Comparison of ENCODE assay signal across 8 cellular contexts in genomic region chr1:50959303-50959912, GRCh38. TPM values are rescaled to one million over a fixed set of nuclear protein-coding genes. Genes with fewer than 3 reads are reported as not detected.
A peak's percentile ranks its signal among the peaks of the same experiment; 100 is the strongest.
DNase-seq lines count a peak whose midpoint lies in the region; ATAC-seq and TF ChIP-seq lines count a peak whose summit lies in the region.

No MANE protein-coding gene starts in this region.

- H3K27ac ChIP-seq in cingulate gyrus (ENCODE audit: low read depth, low read length) (peak overlapping the region; percentile 29), upper lobe of right lung (peak overlapping the region; percentile 81)

- CTCF ChIA-PET in activated CD4-positive, alpha-beta T cell treated with anti-CD3 and anti-CD28 coated beads for 36 hours (lab: Charles Lee) = interaction anchor here (0.7 to 1.7 kb wide), 6 partner anchors 9 to 232 kb away, joined by 3 to 18 read pairs (median 6); partner anchors contain the start of gene CDKN2C

- DNase-seq in activated CD4-positive, alpha-beta T cell treated with anti-CD3 and anti-CD28 coated beads for 36 hours = no peak
- no peak for DNase-seq in activated CD4-positive, alpha-beta T cell treated with anti-CD3 and anti-CD28 coated beads for 1 hour
- DNase-seq in RKO (ENCODE audit: low spot score) (peak; percentile 68), memory B cell (ENCODE audit: low spot score in 2 of 2) (no peak), upper lobe of right lung (no peak), cerebellum (ENCODE audit: low spot score) (no peak)

- no peaks in the 10 kb centered on the region for H3K27me3 Mint-ChIP-seq in activated CD4-positive, alpha-beta T cell treated with anti-CD3 and anti-CD28 coated beads for 36 hours
- no peaks in the 10 kb centered on the region for H3K27me3 Mint-ChIP-seq in memory B cell

- H3K4me1 Mint-ChIP-seq in activated CD4-positive, alpha-beta T cell treated with anti-CD3 and anti-CD28 coated beads for 36 hours = peaks cover 26% of the 10 kb centered on the region
- peaks cover 13% of the 10 kb centered on the region for H3K4me1 Mint-ChIP-seq in memory B cell

- POLR2A ChIA-PET in activated CD4-positive, alpha-beta T cell treated with anti-CD3 and anti-CD28 coated beads for 36 hours (lab: Charles Lee) = interaction anchor here (0.6 to 1.5 kb wide), 2 partner anchors 10 to 398 kb away, joined by 3 to 4 read pairs; partner anchors contain the start of gene CDKN2C

- H3K36me3 Mint-ChIP-seq in activated CD4-positive, alpha-beta T cell treated with anti-CD3 and anti-CD28 coated beads for 36 hours (ENCODE audit: low read depth) = peaks cover 2% of the 10 kb centered on the region
- no peaks in the 10 kb centered on the region for H3K36me3 Mint-ChIP-seq in memory B cell

- H3K36me3 ChIP-seq in upper lobe of right lung = no peaks in the 10 kb centered on the region

- ATAC-seq in activated CD4-positive, alpha-beta T cell treated with anti-CD3 and anti-CD28 coated beads for 36 hours = peak; percentile 21
- peak; percentile 23 for ATAC-seq in HG02884 (IDR thresholded peaks at IDR 0.05; ENCODE audit: unreplicated experiment)
- ATAC-seq in memory B cell (ENCODE audit: low read depth) = peak; percentile 11
- ATAC-seq in upper lobe of right lung = peak; percentile 2

- intact Hi-C loops in activated CD4-positive, alpha-beta T cell treated with anti-CD3 and anti-CD28 coated beads for 36 hours (cut with DNase I, micrococcal nuclease) = loop anchor here in 1 of 2 experiments (2.0 kb wide), 1 partner anchor 1073 kb away; the partner anchor contains the start of gene KTI12
- intact Hi-C loops in upper lobe of right lung (cut with DNase I) = no loop called here

- H3K4me1 ChIP-seq in upper lobe of right lung = peaks cover 20% of the 10 kb centered on the region

- no peaks in the 10 kb centered on the region for H3K9me3 ChIP-seq in upper lobe of right lung

- no peak for TF ChIP-seq CTCF in upper lobe of right lung (IDR thresholded peaks at IDR 0.05)

- peak overlapping the region; percentile 77 for H3K4me3 ChIP-seq in upper lobe of right lung

- no peaks in the 10 kb centered on the region for H3K27me3 ChIP-seq in upper lobe of right lung

- peak overlapping the region; percentile 89 for H3K27ac Mint-ChIP-seq in activated CD4-positive, alpha-beta T cell treated with anti-CD3 and anti-CD28 coated beads for 36 hours
- H3K27ac Mint-ChIP-seq in memory B cell = peak overlapping the region; percentile 2

- H3K4me3 Mint-ChIP-seq in activated CD4-positive, alpha-beta T cell treated with anti-CD3 and anti-CD28 coated beads for 36 hours = peak overlapping the region; percentile 80
- H3K4me3 Mint-ChIP-seq in memory B cell = peak overlapping the region; percentile 84

- H3K9me3 Mint-ChIP-seq in activated CD4-positive, alpha-beta T cell treated with anti-CD3 and anti-CD28 coated beads for 36 hours (ENCODE audit: low read depth) = no peaks in the 10 kb centered on the region
- no peaks in the 10 kb centered on the region for H3K9me3 Mint-ChIP-seq in memory B cell

RNA-seq across cellular contexts. Expression of gene FAF1, which starts 0.7 kb away (rescaled TPM):
- 10 to 100 TPM; 64.5 to 73.1 TPM for total RNA-seq in activated CD4-positive, alpha-beta T cell treated with anti-CD3 and anti-CD28 coated beads for 36 hours
- total RNA-seq in upper lobe of right lung (46.4 TPM), cerebellum (30.0 TPM)

RNA-seq across cellular contexts. Expression of gene CDKN2C, which starts 10.6 kb away (rescaled TPM):
- total RNA-seq in activated CD4-positive, alpha-beta T cell treated with anti-CD3 and anti-CD28 coated beads for 36 hours = 10 to 100 TPM in 1 of 2 experiments, 1 to 10 TPM in 1; 9.2 to 12.0 TPM
- total RNA-seq in upper lobe of right lung (9.6 TPM), cerebellum (6.2 TPM)
